In the genomic region with DNA sequence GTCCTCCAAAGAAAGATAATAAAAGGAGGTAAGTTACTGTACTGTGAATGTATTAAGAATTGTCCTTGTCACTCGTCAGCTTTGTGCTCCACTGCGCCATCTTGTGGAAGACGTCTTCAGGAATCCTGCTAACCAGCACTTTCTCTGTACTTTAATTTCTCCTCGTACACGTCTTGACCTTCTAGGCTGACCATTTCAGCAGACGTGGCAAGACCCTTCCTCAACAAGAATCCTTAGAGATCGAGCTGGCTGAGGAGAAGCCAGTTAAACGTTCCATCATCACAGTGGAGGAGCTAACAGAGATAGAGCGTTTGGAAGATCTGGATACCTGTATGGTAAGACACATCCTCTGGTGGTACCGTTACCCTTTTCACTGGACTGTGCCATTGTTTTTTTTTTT, we compare ENCODE assay signal across 8 cellular contexts.
A peak's percentile ranks its signal among the peaks of the same experiment; 100 is the strongest.
DNase-seq lines count a peak whose midpoint lies in the region; ATAC-seq, FAIRE-seq and TF ChIP-seq lines count a peak whose summit lies in the region.

No MANE protein-coding gene starts in this region.

- peaks cover 2% of the 10 kb centered on the region for H3K4me1 Mint-ChIP-seq in activated CD4-positive, alpha-beta T cell treated with anti-CD3 and anti-CD28 coated beads, Interleukin-2, amount 10 ng/mL, durations not matched to agents 7 days and 5 days

- H3K79me2 ChIP-seq in HepG2 (ENCODE audit: insufficient read depth, low read length), result no peaks in the 10 kb centered on the region

- no peak overlapping the region for H2AFZ ChIP-seq in HepG2 (ENCODE audit: low read length)

- TF ChIP-seq CTCF in colonic mucosa (IDR thresholded peaks at IDR 0.05), result peak; percentile 67
- TF ChIP-seq CTCF in HepG2 (CRISPR knock-in tag; IDR thresholded peaks at IDR 0.05), result peak; percentile 88

- WGBS in HepG2 (ENCODE audit: low lambda C conversion rate), result 18% methylated on average over 10 of the region's 10 CpGs

- H3K4me1 ChIP-seq in HAP-1 (no peaks in the 10 kb centered on the region), colonic mucosa (no peaks in the 10 kb centered on the region), HepG2 (ENCODE audit: insufficient read depth, low read length) (no peaks in the 10 kb centered on the region)

- TF ChIP-seq EP300 in HepG2 (IDR thresholded peaks at IDR 0.05; ENCODE audit: low read depth in 2 of 2, low read length in 2 of 2) (no peak), HepG2 (CRISPR knock-in tag; IDR thresholded peaks at IDR 0.05; ENCODE audit: borderline replicate concordance) (no peak)

- CTCF ChIA-PET in activated CD4-positive, alpha-beta T cell treated with anti-CD3 and anti-CD28 coated beads, Interleukin-2, amount 10 ng/mL, durations not matched to agents 7 days and 5 days (lab: Charles Lee), result interaction anchor here (0.5 to 4.1 kb wide), 10 partner anchors 9 to 384 kb away, joined by 3 to 16 read pairs (median 4); no protein-coding TSS in a partner anchor
- CTCF ChIA-PET in HepG2 (lab: Yijun Ruan, JAX; ENCODE audit: low intra/inter-chr PET ratio, low total read pairs), result interaction anchor here (1.1 to 1.5 kb wide), 6 partner anchors 45 to 334 kb away, joined by 4 to 18 read pairs (median 7); no protein-coding TSS in a partner anchor

- H3K9me3 ChIP-seq in HAP-1, result no peaks in the 10 kb centered on the region
- H3K9me3 ChIP-seq in colonic mucosa, result no peaks in the 10 kb centered on the region
- H3K9me3 ChIP-seq in HepG2 (ENCODE audit: low read length), result no peaks in the 10 kb centered on the region

- POLR2A ChIA-PET in activated CD4-positive, alpha-beta T cell treated with anti-CD3 and anti-CD28 coated beads, Interleukin-2, amount 10 ng/mL, durations not matched to agents 7 days and 5 days (lab: Charles Lee), result no interaction called here
- POLR2A ChIA-PET in HepG2 (lab: Yijun Ruan, JAX), result no interaction called here

- no peak overlapping the region for H3K27ac Mint-ChIP-seq in activated CD4-positive, alpha-beta T cell treated with anti-CD3 and anti-CD28 coated beads, Interleukin-2, amount 10 ng/mL, durations not matched to agents 7 days and 5 days

- H4K20me1 ChIP-seq in HepG2 (ENCODE audit: insufficient read depth, low read length), result no peaks in the 10 kb centered on the region

- DNase-seq in Ammon's horn (ENCODE audit: low spot score) (peak; percentile 88), HAP-1 (ENCODE audit: low spot score in 2 of 2) (peak; percentile 64 to 89), NCI-H460 (ENCODE audit: extremely low read depth, low read depth) (peak; percentile 70), colonic mucosa (peak; percentile 87), HepG2 (ENCODE audit: low spot score) (peak; percentile 65)
- peak; percentile 87 for DNase-seq in activated CD4-positive, alpha-beta T cell treated with anti-CD3 and anti-CD28 coated beads, Interleukin-2, amount 10 ng/mL, durations not matched to agents 7 days and 5 days
- DNase-seq in stimulated activated CD4-positive, alpha-beta T cell treated with anti-CD3 and anti-CD28 coated beads, TNF-alpha, amount 100 ng/mL, for 24 hours (ENCODE audit: low read depth in 3 of 3), result peak; percentile 57 to 73 (median 71)

- H3K27ac ChIP-seq in colonic mucosa (no peak overlapping the region), HepG2 (ENCODE audit: extremely low read length, insufficient read depth, low read length) (no peak overlapping the region)

- no peak overlapping the region for H3K9ac ChIP-seq in colonic mucosa (ENCODE audit: low read depth in 2 of 2, low read length in 2 of 2)
- no peak overlapping the region for H3K9ac ChIP-seq in HepG2 (ENCODE audit: insufficient read depth, low read depth, low read length)

- no peak overlapping the region for H3K4me3 Mint-ChIP-seq in activated CD4-positive, alpha-beta T cell treated with anti-CD3 and anti-CD28 coated beads, Interleukin-2, amount 10 ng/mL, durations not matched to agents 7 days and 5 days

- H3K4me2 ChIP-seq in HepG2 (ENCODE audit: low read depth, low read length), result no peak overlapping the region

- no peaks in the 10 kb centered on the region for H3K27me3 Mint-ChIP-seq in activated CD4-positive, alpha-beta T cell treated with anti-CD3 and anti-CD28 coated beads, Interleukin-2, amount 10 ng/mL, durations not matched to agents 7 days and 5 days

- H3K27me3 ChIP-seq in HAP-1 (ENCODE audit: low read depth) (no peaks in the 10 kb centered on the region), colonic mucosa (no peaks in the 10 kb centered on the region), HepG2 (ENCODE audit: control insufficient read depth in 1 of 2, insufficient read depth in 2 of 2, low read length in 2 of 2) (no peaks in the 10 kb centered on the region)

- intact Hi-C loops in colonic mucosa (cut with DNase I), result loop anchor here (5.0 kb wide), 2 partner anchors 284 to 334 kb away; no protein-coding TSS in a partner anchor
- intact Hi-C loops in HepG2 (cut with micrococcal nuclease; ENCODE audit: unreplicated experiment), result loop anchor here (1.0 to 10.0 kb wide), 6 partner anchors 46 to 388 kb away; no protein-coding TSS in a partner anchor

- peak; percentile 81 for ATAC-seq in HepG2
- ATAC-seq in GM19397 (IDR thresholded peaks at IDR 0.05; ENCODE audit: unreplicated experiment), result no peak

- H3K9me3 Mint-ChIP-seq in activated CD4-positive, alpha-beta T cell treated with anti-CD3 and anti-CD28 coated beads, Interleukin-2, amount 10 ng/mL, durations not matched to agents 7 days and 5 days, result no peaks in the 10 kb centered on the region

- BruUV-seq in HepG2 (replicated peaks; lab: Mats Ljungman, UMichigan), result no TSS peak

- FAIRE-seq in HepG2 (lab: Jason Lieb, UNC), result peak; percentile 80

- H3K4me3 ChIP-seq in HAP-1, result no peak overlapping the region
- no peak overlapping the region for H3K4me3 ChIP-seq in colonic mucosa
- H3K4me3 ChIP-seq in HepG2 (replicated peaks in 1 of 3; ENCODE audit: insufficient read depth in 1 of 3, low read depth in 2 of 3, low read length in 3 of 3), result no peak overlapping the region

- H3K36me3 ChIP-seq in HAP-1 (replicated peaks), result no peaks in the 10 kb centered on the region
- no peaks in the 10 kb centered on the region for H3K36me3 ChIP-seq in colonic mucosa
- H3K36me3 ChIP-seq in HepG2 (replicated peaks in 1 of 2; ENCODE audit: control insufficient read depth in 1 of 2, insufficient read depth in 2 of 2, low read length in 2 of 2), result no peaks in the 10 kb centered on the region

- TF ChIP-seq RAD21 in HepG2 (CRISPR knock-in tag; IDR thresholded peaks at IDR 0.05), result no peak

- TF ChIP-seq POLR2A in HepG2 (IDR thresholded peaks at IDR 0.05; ENCODE audit: insufficient read depth in 1 of 2, low read depth in 2 of 2, low read length in 2 of 2), result no peak

- in situ Hi-C loops in HAP-1 (cut with MboI; ENCODE audit: low sequenced_read_pairs) (no loop called here), HepG2 (cut with HindIII; ENCODE audit: extremely low pct_ligation_motif_present, low pct_unique_long_range_greater_than_20kb) (no loop called here)

- no peaks in the 10 kb centered on the region for H3K36me3 Mint-ChIP-seq in activated CD4-positive, alpha-beta T cell treated with anti-CD3 and anti-CD28 coated beads, Interleukin-2, amount 10 ng/mL, durations not matched to agents 7 days and 5 days (ENCODE audit: low read depth)

TF ChIP-seq in HepG2, 621 proteins besides CTCF, POLR2A, EP300 and RAD21 (continues in another document):
- TF ChIP-seq KDM3A (CRISPR knock-in tag; IDR thresholded peaks at IDR 0.05; ENCODE audit: low read depth) (no peak), NR2C2 (CRISPR knock-in tag; IDR thresholded peaks at IDR 0.05; ENCODE audit: borderline replicate concordance) (no peak), SPEN (CRISPR knock-in tag; IDR thresholded peaks at IDR 0.05; ENCODE audit: low read depth) (no peak), ZNF816 (CRISPR knock-in tag; IDR thresholded peaks at IDR 0.05; ENCODE audit: borderline replicate concordance) (no peak), STAG1 (CRISPR knock-in tag; IDR thresholded peaks at IDR 0.05) (peak; percentile 70), ZNF260 (CRISPR knock-in tag; IDR thresholded peaks at IDR 0.05; ENCODE audit: borderline replicate concordance, low read depth) (no peak)
- TF ChIP-seq, protein P1, sequence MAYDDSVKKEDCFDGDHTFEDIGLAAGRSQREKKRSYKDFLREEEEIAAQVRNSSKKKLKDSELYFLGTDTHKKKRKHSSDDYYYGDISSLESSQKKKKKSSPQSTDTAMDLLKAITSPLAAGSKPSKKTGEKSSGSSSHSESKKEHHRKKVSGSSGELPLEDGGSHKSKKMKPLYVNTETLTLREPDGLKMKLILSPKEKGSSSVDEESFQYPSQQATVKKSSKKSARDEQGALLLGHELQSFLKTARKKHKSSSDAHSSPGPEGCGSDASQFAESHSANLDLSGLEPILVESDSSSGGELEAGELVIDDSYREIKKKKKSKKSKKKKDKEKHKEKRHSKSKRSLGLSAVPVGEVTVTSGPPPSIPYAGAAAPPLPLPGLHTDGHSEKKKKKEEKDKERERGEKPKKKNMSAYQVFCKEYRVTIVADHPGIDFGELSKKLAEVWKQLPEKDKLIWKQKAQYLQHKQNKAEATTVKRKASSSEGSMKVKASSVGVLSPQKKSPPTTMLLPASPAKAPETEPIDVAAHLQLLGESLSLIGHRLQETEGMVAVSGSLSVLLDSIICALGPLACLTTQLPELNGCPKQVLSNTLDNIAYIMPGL (CRISPR knock-in tag; IDR thresholded peaks at IDR 0.05; ENCODE audit: borderline replicate concordance in 1 of 2, low read depth in 1 of 2), result 0 out of 4 replicates have a peak, but pooled peaks of 1 of the 2 experiments have one; percentile 54
- TF ChIP-seq, protein P2, sequence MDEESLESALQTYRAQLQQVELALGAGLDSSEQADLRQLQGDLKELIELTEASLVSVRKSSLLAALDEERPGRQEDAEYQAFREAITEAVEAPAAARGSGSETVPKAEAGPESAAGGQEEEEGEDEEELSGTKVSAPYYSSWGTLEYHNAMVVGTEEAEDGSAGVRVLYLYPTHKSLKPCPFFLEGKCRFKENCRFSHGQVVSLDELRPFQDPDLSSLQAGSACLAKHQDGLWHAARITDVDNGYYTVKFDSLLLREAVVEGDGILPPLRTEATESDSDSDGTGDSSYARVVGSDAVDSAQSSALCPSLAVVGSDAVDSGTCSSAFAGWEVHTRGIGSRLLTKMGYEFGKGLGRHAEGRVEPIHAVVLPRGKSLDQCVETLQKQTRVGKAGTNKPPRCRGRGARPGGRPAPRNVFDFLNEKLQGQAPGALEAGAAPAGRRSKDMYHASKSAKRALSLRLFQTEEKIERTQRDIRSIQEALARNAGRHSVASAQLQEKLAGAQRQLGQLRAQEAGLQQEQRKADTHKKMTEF (CRISPR knock-in tag; IDR thresholded peaks at IDR 0.05), result 0 out of 2 replicates have a peak, but pooled peaks have one; percentile 28
- TF ChIP-seq, protein P3, sequence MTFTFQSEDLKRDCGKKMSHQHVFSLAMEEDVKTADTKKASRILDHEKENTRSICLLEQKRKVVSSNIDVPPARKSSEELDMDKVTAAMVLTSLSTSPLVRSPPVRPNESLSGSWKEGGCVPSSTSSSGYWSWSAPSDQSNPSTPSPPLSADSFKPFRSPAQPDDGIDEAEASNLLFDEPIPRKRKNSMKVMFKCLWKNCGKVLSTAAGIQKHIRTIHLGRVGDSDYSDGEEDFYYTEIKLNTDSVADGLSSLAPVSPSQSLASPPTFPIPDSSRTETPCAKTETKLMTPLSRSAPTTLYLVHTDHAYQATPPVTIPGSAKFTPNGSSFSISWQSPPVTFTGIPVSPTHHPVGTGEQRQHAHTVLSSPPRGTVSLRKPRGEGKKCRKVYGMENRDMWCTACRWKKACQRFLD (CRISPR knock-in tag; IDR thresholded peaks at IDR 0.05; ENCODE audit: borderline replicate concordance), result no peak
